Comparison of ENCODE assay signal across 1 cellular context in genomic region chr1:231626535-231626950, GRCh38.
TF ChIP-seq lines count a peak whose summit lies in the region.

DISC1 (plus strand) TSS chr1:231626790; CDS start chr1:231626868, 78 bp downstream.

TF ChIP-seq in HepG2, 621 proteins besides CTCF, POLR2A, EP300 and RAD21 (continued from another document and continues in another):
- TF ChIP-seq SNAPC4 (CRISPR knock-in tag; IDR thresholded peaks at IDR 0.05), result no peak
- peak; percentile 75 for TF ChIP-seq ELF3 (CRISPR knock-in tag; IDR thresholded peaks at IDR 0.05)
- no peak for TF ChIP-seq ZNF672 (CRISPR knock-in tag; IDR thresholded peaks at IDR 0.05)
- no peak for TF ChIP-seq FLYWCH1 (CRISPR knock-in tag; IDR thresholded peaks at IDR 0.05)
- TF ChIP-seq ARID2 (CRISPR knock-in tag; IDR thresholded peaks at IDR 0.05; ENCODE audit: borderline replicate concordance), result no peak
- no peak for TF ChIP-seq ZNF512 (CRISPR knock-in tag; IDR thresholded peaks at IDR 0.05)
- peak; percentile 75; the same call in 1 of the 2 replicates for TF ChIP-seq TCF7 (IDR thresholded peaks at IDR 0.05; ENCODE audit: low read depth)
- no peak for TF ChIP-seq ZNF746 (CRISPR knock-in tag; IDR thresholded peaks at IDR 0.05)
- TF ChIP-seq ATF1 (CRISPR knock-in tag; IDR thresholded peaks at IDR 0.05), result 0 out of 2 replicates have a peak, but pooled peaks have one; percentile 32
- TF ChIP-seq MEF2D (CRISPR knock-in tag; IDR thresholded peaks at IDR 0.05), result peak; percentile 40; the same call in 1 of the 2 replicates
- no peak for TF ChIP-seq CENPBD1 (CRISPR knock-in tag; IDR thresholded peaks at IDR 0.05; ENCODE audit: borderline replicate concordance, low read depth)
- TF ChIP-seq ZNF17 (CRISPR knock-in tag; IDR thresholded peaks at IDR 0.05), result no peak
- TF ChIP-seq PRDM15 (CRISPR knock-in tag; IDR thresholded peaks at IDR 0.05), result no peak
- no peak for TF ChIP-seq ZNF33A (CRISPR knock-in tag; IDR thresholded peaks at IDR 0.05; ENCODE audit: borderline replicate concordance)
- TF ChIP-seq THRA (CRISPR knock-in tag; IDR thresholded peaks at IDR 0.05; ENCODE audit: borderline replicate concordance), result 0 out of 2 replicates have a peak, but pooled peaks have one; percentile 13
- no peak for TF ChIP-seq FIP1L1 (IDR thresholded peaks at IDR 0.05; ENCODE audit: borderline replicate concordance, insufficient read depth, low read depth, low read length)
- no peak for TF ChIP-seq PTBP1 (IDR thresholded peaks at IDR 0.05; ENCODE audit: low read depth, low read length, poor library complexity, severe bottlenecking)
- TF ChIP-seq KLF13 (CRISPR knock-in tag; IDR thresholded peaks at IDR 0.05), result no peak
- no peak for TF ChIP-seq ZBTB10 (CRISPR knock-in tag; IDR thresholded peaks at IDR 0.05; ENCODE audit: borderline replicate concordance)
- no peak for TF ChIP-seq ZNF276 (CRISPR knock-in tag; IDR thresholded peaks at IDR 0.05; ENCODE audit: low read depth)
- peak; percentile 74; the same call in 1 of the 2 replicates for TF ChIP-seq TFDP1 (CRISPR knock-in tag; IDR thresholded peaks at IDR 0.05; ENCODE audit: borderline replicate concordance)
- TF ChIP-seq DBP (CRISPR knock-in tag; IDR thresholded peaks at IDR 0.05; ENCODE audit: not compliant biosample characterization), result no peak
- TF ChIP-seq ZUFSP (CRISPR knock-in tag; IDR thresholded peaks at IDR 0.05; ENCODE audit: borderline replicate concordance), result no peak
- no peak for TF ChIP-seq SMAD1 (CRISPR knock-in tag; IDR thresholded peaks at IDR 0.05; ENCODE audit: borderline replicate concordance, low read depth)
- TF ChIP-seq YEATS4 (CRISPR knock-in tag; IDR thresholded peaks at IDR 0.05; ENCODE audit: borderline replicate concordance), result peak; percentile 53; the same call in 1 of the 2 replicates
- TF ChIP-seq MYNN (CRISPR knock-in tag; IDR thresholded peaks at IDR 0.05; ENCODE audit: low read depth), result no peak
- no peak for TF ChIP-seq LBX2 (CRISPR knock-in tag; IDR thresholded peaks at IDR 0.05; ENCODE audit: borderline replicate concordance)
- no peak; the same call in 1 of the 2 replicates for TF ChIP-seq CREM (IDR thresholded peaks at IDR 0.05)
- no peak for TF ChIP-seq CREM (CRISPR knock-in tag; IDR thresholded peaks at IDR 0.05)
- 0 out of 2 replicates have a peak, but pooled peaks have one; percentile 14 for TF ChIP-seq MIXL1 (CRISPR knock-in tag; IDR thresholded peaks at IDR 0.05)
- TF ChIP-seq ELF1 (CRISPR knock-in tag; IDR thresholded peaks at IDR 0.05), result peak; percentile 55; the same call in 1 of the 2 replicates
